In genomic region chr19:50384685-50385535, GRCh38 we compare ENCODE assay signal across 8 cellular contexts. TPM values are rescaled to one million over a fixed set of nuclear protein-coding genes. Genes with fewer than 3 reads are reported as not detected.
DNase-seq lines count a peak whose midpoint lies in the region; ATAC-seq, FAIRE-seq and TF ChIP-seq lines count a peak whose summit lies in the region.

No MANE protein-coding gene starts in this region.

- WGBS in thyroid gland, 2 donors: 12 to 16% methylated on average over 26 of the region's 26 CpGs

- H3K27me3 ChIP-seq in DOHH2 (ENCODE audit: control insufficient read depth, low read length): no peaks in the 10 kb centered on the region
- no peaks in the 10 kb centered on the region for H3K27me3 ChIP-seq in left lung
- no peaks in the 10 kb centered on the region for H3K27me3 ChIP-seq in thyroid gland

- H3K4me3 Mint-ChIP-seq in IgD-negative memory B cell: peak overlapping the region; percentile 76 to 98 (median 94)

- peaks cover 2% of the 10 kb centered on the region for H3K36me3 Mint-ChIP-seq in IgD-negative memory B cell

- no peaks in the 10 kb centered on the region for H3K9me3 Mint-ChIP-seq in IgD-negative memory B cell

- H4K20me1 ChIP-seq in DOHH2 (ENCODE audit: control insufficient read depth, insufficient read depth, low read depth, low read length): peaks cover 19% of the 10 kb centered on the region; the same call in 1 of the 2 replicates

- no peaks in the 10 kb centered on the region for H3K9me3 ChIP-seq in DOHH2 (ENCODE audit: control insufficient read depth, insufficient read depth, low read length)
- no peaks in the 10 kb centered on the region for H3K9me3 ChIP-seq in left lung
- no peaks in the 10 kb centered on the region for H3K9me3 ChIP-seq in thyroid gland

- H3K9me2 ChIP-seq in DOHH2 (replicated peaks; ENCODE audit: control insufficient read depth, low read length): no peaks in the 10 kb centered on the region

- intact Hi-C loops in left lung (cut with DNase I): no loop called here
- intact Hi-C loops in thyroid gland (cut with DNase I): no loop called here

- H3K4me3 ChIP-seq in DOHH2 (ENCODE audit: low read length) (peak overlapping the region; percentile 91), left lung (peak overlapping the region; percentile 53 to 66), thyroid gland (replicated peaks in 1 of 3) (peak overlapping the region in 2 of 3 donors; percentile 25 to 60)

- peaks cover 57% of the 10 kb centered on the region for H3K79me2 ChIP-seq in DOHH2 (ENCODE audit: control insufficient read depth, low read length)

- H3K27ac Mint-ChIP-seq in IgD-negative memory B cell: peak overlapping the region; percentile 93 to 97 (median 95)

- H3K4me1 ChIP-seq in DOHH2 (ENCODE audit: control insufficient read depth, low read length) (peaks cover 27% of the 10 kb centered on the region), left lung (peaks cover 4 to 52% of the 10 kb centered on the region in 2 donors), thyroid gland (peaks cover 8 to 17% of the 10 kb centered on the region in 2 donors)

- TF ChIP-seq CTCF in DOHH2 (IDR thresholded peaks at IDR 0.05; ENCODE audit: low read depth, low read length, poor library complexity, severe bottlenecking) (no peak), left lung (IDR thresholded peaks at IDR 0.05) (no peak), thyroid gland (IDR thresholded peaks at IDR 0.05) (no peak)

- H3K4me2 ChIP-seq in DOHH2 (ENCODE audit: low read length): peak overlapping the region; percentile 97

- DNase-seq in amniotic epithelial cell (ENCODE audit: low read depth) (peak; percentile 56), left lung (peak in 1 of 2 donors; percentile 59), thyroid gland (no peak), GM12892 (ENCODE audit: insufficient read length) (no peak)
- DNase-seq in activated CD4-positive, alpha-beta T cell treated with anti-CD3 and anti-CD28 coated beads, Interleukin-2, amount 50 U/mL, for 4 hours: no peak

- no peak for FAIRE-seq in GM12892 (lab: Jason Lieb, UNC)

- H3K36me3 ChIP-seq in DOHH2 (ENCODE audit: control insufficient read depth, low read length) (peaks cover 76% of the 10 kb centered on the region), left lung (peaks cover 0 to 32% of the 10 kb centered on the region in 2 donors), thyroid gland (peaks cover 27 to 30% of the 10 kb centered on the region in 2 donors)

- no peaks in the 10 kb centered on the region for H3F3A ChIP-seq in DOHH2 (ENCODE audit: control insufficient read depth, insufficient read depth)

- H3K4me1 Mint-ChIP-seq in IgD-negative memory B cell: peaks cover 6 to 21% (median 16%) of the 10 kb centered on the region in 3 donors

- peaks cover 2% of the 10 kb centered on the region for H3K27me3 Mint-ChIP-seq in IgD-negative memory B cell

- ATAC-seq in left lung (no peak), GM18502 (IDR thresholded peaks at IDR 0.05; ENCODE audit: poor library complexity, unreplicated experiment) (no peak)

- TF ChIP-seq POLR2A in thyroid gland (IDR thresholded peaks at IDR 0.05) (no peak), GM12892 (IDR thresholded peaks at IDR 0.05; ENCODE audit: low read depth, low read length) (no peak)

- peak overlapping the region; percentile 58 for H3K27ac ChIP-seq in DOHH2 (ENCODE audit: low read depth, low read length)
- H3K27ac ChIP-seq in left lung: peak overlapping the region; percentile 83 to 86
- H3K27ac ChIP-seq in thyroid gland: peak overlapping the region in 2 of 3 donors; percentile 79

RNA-seq across cellular contexts. Expression of gene POLD1, which starts 0.8 kb away (rescaled TPM):
- polyA plus RNA-seq in IgD-negative memory B cell: 32.8 TPM
- total RNA-seq in left lung (10 to 100 TPM; 38.3 to 58.3 TPM), thyroid gland (10 to 100 TPM; 12.9 to 27.5 (median 19.0) TPM)
- 28.7 TPM for polyA plus RNA-seq in GM12892 (2012; ENCODE audit: missing spikeins)

RNA-seq across cellular contexts. Expression of gene NR1H2, which starts 8.7 kb away (rescaled TPM):
- polyA plus RNA-seq in IgD-negative memory B cell: 130 TPM
- total RNA-seq in left lung: 10 to 100 TPM; 77.9 to 78.4 TPM
- 100 to 1,000 TPM in 2 of 4 donors, 10 to 100 TPM in 2; 76.4 to 114 (median 100) TPM for total RNA-seq in thyroid gland
- polyA plus RNA-seq in GM12892 (2012; ENCODE audit: missing spikeins): 16.3 TPM

RNA-seq across cellular contexts. Expression of gene NAPSA, which starts 19.5 kb away (rescaled TPM):
- 4.2 TPM for polyA plus RNA-seq in IgD-negative memory B cell
- total RNA-seq in left lung (1,000 to 10,000 TPM; 1,284 to 3,296 TPM), thyroid gland (1 to 10 TPM in 2 of 4 donors, under 1 TPM in 2; 0.46 to 3.4 (median 1.5) TPM)
- polyA plus RNA-seq in GM12892 (2012; ENCODE audit: missing spikeins): 2.3 TPM

RNA-seq across cellular contexts. Expression of gene SPIB, which starts 33.8 kb away (rescaled TPM):
- 403 TPM for polyA plus RNA-seq in IgD-negative memory B cell
- total RNA-seq in left lung (under 1 TPM; 0.32 to 0.34 TPM), thyroid gland (not detected)
- 38.2 TPM for polyA plus RNA-seq in GM12892 (2012; ENCODE audit: missing spikeins)

RNA-seq across cellular contexts. Expression of gene MYBPC2, which starts 47.8 kb away (rescaled TPM):
- polyA plus RNA-seq in IgD-negative memory B cell: 1.3 TPM
- under 1 TPM in 1 of 2 donors, not detected in 1; 0.16 TPM for total RNA-seq in left lung
- under 1 TPM in 1 of 4 donors, not detected in 3; 0.13 TPM for total RNA-seq in thyroid gland
- 1.2 TPM for polyA plus RNA-seq in GM12892 (2012; ENCODE audit: missing spikeins)

Comparison
In these comparisons a context has a peak if more than half of its experiments do, and no peak if none do; other contexts are left out.
1. RNA of gene NAPSA, which starts 19.5 kb away (total RNA-seq): 1,284 to 3,296 TPM in left lung; 0.46 to 3.4 TPM in thyroid gland; every median in the first group is over 100 times any median in the second.
2. Peak in every context shown above with its lines, with median percentiles within 50 percentile points of each other: H3K27ac ChIP-seq and H3K4me3 ChIP-seq.